ENCODE assay signal across 8 cellular contexts in genomic region chr4:1410491-1411325, GRCh38. TPM values are rescaled to one million over a fixed set of nuclear protein-coding genes. Genes with fewer than 3 reads are reported as not detected.
DNase-seq lines count a peak whose midpoint lies in the region; ATAC-seq and TF ChIP-seq lines count a peak whose summit lies in the region.

No MANE protein-coding gene starts in this region.

- in situ Hi-C loops in HAP-1 (cut with MboI; ENCODE audit: low sequenced_read_pairs) = no loop called here

- DNase-seq in HAP-1 (ENCODE audit: low spot score in 2 of 2) = peak; percentile 52 to 91
- peak; percentile 42 for DNase-seq in T1000 (lab: John Stamatoyannopoulos, UW)
- DNase-seq in endodermal cell = peak; percentile 97
- DNase-seq in naive thymus-derived CD8-positive, alpha-beta T cell = peak; percentile 12 to 77 (median 54)
- DNase-seq in HFFc6 = no peak

- H3K4me3 ChIP-seq in HAP-1 = no peak overlapping the region
- no peak overlapping the region for H3K4me3 ChIP-seq in endodermal cell (ENCODE audit: low read length)

- TF ChIP-seq CTCF in endodermal cell (conservative IDR thresholded peaks at IDR 0.05) (no peak), HFFc6 (IDR thresholded peaks at IDR 0.05) (no peak)

- H3K27ac Mint-ChIP-seq in endodermal cell = no peak overlapping the region
- no peak overlapping the region for H3K27ac Mint-ChIP-seq in naive thymus-derived CD8-positive, alpha-beta T cell
- H3K27ac Mint-ChIP-seq in HFFc6 = no peak overlapping the region

- H3K27me3 ChIP-seq in HAP-1 (ENCODE audit: low read depth) (peaks cover 4% of the 10 kb centered on the region), endodermal cell (ENCODE audit: control insufficient read depth, insufficient read depth, low read length, poor library complexity, severe bottlenecking) (peaks cover 87% of the 10 kb centered on the region)

- H3K4me3 Mint-ChIP-seq in endodermal cell (no peak overlapping the region), HFFc6 (no peak overlapping the region)
- H3K4me3 Mint-ChIP-seq in naive thymus-derived CD8-positive, alpha-beta T cell = no peak overlapping the region

- peak; percentile 69 to 81 for ATAC-seq in naive thymus-derived CD8-positive, alpha-beta T cell
- ATAC-seq in HG02588 (IDR thresholded peaks at IDR 0.05; ENCODE audit: unreplicated experiment) = no peak
- no peak for ATAC-seq in HG03280 (IDR thresholded peaks at IDR 0.05; ENCODE audit: unreplicated experiment)
- no peak for ATAC-seq in HG03442 (IDR thresholded peaks at IDR 0.05; ENCODE audit: unreplicated experiment)

- H3K36me3 Mint-ChIP-seq in endodermal cell (ENCODE audit: low read depth) (no peaks in the 10 kb centered on the region), HFFc6 (ENCODE audit: low read depth) (no peaks in the 10 kb centered on the region)
- peaks cover 0 to 6% (median 2%) of the 10 kb centered on the region in 3 donors for H3K36me3 Mint-ChIP-seq in naive thymus-derived CD8-positive, alpha-beta T cell

- H3K4me1 Mint-ChIP-seq in endodermal cell (no peaks in the 10 kb centered on the region), HFFc6 (ENCODE audit: low read depth) (no peaks in the 10 kb centered on the region)
- H3K4me1 Mint-ChIP-seq in naive thymus-derived CD8-positive, alpha-beta T cell = peaks cover 0 to 15% (median 5%) of the 10 kb centered on the region in 4 donors

- H3K27me3 Mint-ChIP-seq in endodermal cell (ENCODE audit: insufficient read depth) (peaks cover 84% of the 10 kb centered on the region), HFFc6 (ENCODE audit: insufficient read depth) (peaks cover 18% of the 10 kb centered on the region)
- H3K27me3 Mint-ChIP-seq in naive thymus-derived CD8-positive, alpha-beta T cell = peaks cover 14 to 77% (median 43%) of the 10 kb centered on the region in 5 donors

- POLR2A ChIA-PET in naive thymus-derived CD8-positive, alpha-beta T cell (lab: Charles Lee) = no interaction called here

- H3K4me1 ChIP-seq in HAP-1 = no peaks in the 10 kb centered on the region
- H3K4me1 ChIP-seq in endodermal cell (ENCODE audit: control insufficient read depth, insufficient read depth, low read length) = no peaks in the 10 kb centered on the region

- 16 to 20% methylated on average over 36 to 48 of the region's 48 CpGs for WGBS in endodermal cell (ENCODE audit: insufficient coverage in 1 of 2, insufficient read length in 1 of 2), 2 experiments

- H3K9me3 Mint-ChIP-seq in endodermal cell = peaks cover 4% of the 10 kb centered on the region
- peaks cover 0 to 2% (median 0%) of the 10 kb centered on the region in 9 donors for H3K9me3 Mint-ChIP-seq in naive thymus-derived CD8-positive, alpha-beta T cell
- peaks cover 4% of the 10 kb centered on the region; the same call in 1 of the 2 replicates for H3K9me3 Mint-ChIP-seq in HFFc6

- H3K9me3 ChIP-seq in HAP-1 (no peaks in the 10 kb centered on the region), endodermal cell (ENCODE audit: control insufficient read depth, low read length) (no peaks in the 10 kb centered on the region)

- H3K36me3 ChIP-seq in HAP-1 (replicated peaks) (no peaks in the 10 kb centered on the region), endodermal cell (ENCODE audit: control insufficient read depth, insufficient read depth, low read length) (no peaks in the 10 kb centered on the region)

- no peak overlapping the region for H3K27ac ChIP-seq in endodermal cell (ENCODE audit: low read depth, low read length)

- H3K9ac ChIP-seq in endodermal cell (ENCODE audit: extremely low read depth, low read length, poor library complexity, severe bottlenecking) = no peak overlapping the region

RNA-seq across cellular contexts. Expression of gene NKX1-1, which starts 4.5 kb away (rescaled TPM):
- not detected for total RNA-seq in endodermal cell
- polyA plus RNA-seq in endodermal cell (2013, experiment 1 of 2) = 0.18 TPM
- not detected for polyA plus RNA-seq in endodermal cell (2013, experiment 2 of 2)
- not detected for total RNA-seq in naive thymus-derived CD8-positive, alpha-beta T cell
- polyA plus RNA-seq in naive thymus-derived CD8-positive, alpha-beta T cell = not detected
- not detected for total RNA-seq in HFFc6 (2021; fragmentation: NEBNext Ultra II Directional; extraction: Animal tissue kit (Norgen Biotek cat#: 25700))

Comparison
In these comparisons a context has a peak if more than half of its experiments do, and no peak if none do; other contexts are left out.
1. ATAC-seq: peak in naive thymus-derived CD8-positive, alpha-beta T cell (2 of 2); none in HG02588 (single experiment), HG03280 (single experiment) and HG03442 (single experiment).